ENCODE assay signal across 9 cellular contexts in the genomic region with DNA sequence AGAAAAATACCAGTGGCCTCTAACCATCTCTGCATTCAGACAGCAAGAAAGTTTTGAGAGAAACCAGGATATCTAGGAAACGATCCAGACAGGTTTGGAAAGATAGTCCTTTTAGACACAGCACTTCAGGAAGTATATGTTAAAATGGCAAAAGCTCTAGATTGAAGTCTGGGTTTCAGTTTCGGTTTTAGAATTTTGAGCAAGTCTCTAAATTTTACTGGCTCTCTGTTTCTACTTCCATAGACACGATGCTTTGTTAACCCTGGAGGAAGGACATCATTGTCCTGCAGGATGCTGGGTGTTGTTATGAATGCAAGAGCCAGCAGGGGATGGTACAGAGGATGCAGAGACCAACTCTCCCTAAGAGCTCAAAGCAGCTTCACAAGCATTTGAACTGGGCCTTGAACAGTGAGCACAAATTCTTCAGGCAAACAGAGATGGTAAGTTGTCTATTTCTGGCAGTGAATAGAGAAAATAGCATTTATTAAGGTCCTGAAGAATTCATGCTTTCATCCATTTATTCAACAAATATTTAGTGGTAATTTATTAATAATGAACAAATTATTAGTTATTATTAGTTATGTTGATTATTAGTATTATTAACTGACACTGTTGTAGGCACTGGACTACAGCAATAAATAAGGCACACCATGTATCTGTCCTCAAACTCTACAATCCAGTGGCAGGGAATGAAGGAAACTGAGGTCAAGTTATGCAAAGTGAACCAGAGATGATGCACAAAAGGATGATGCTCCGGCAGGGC.
DNase-seq lines count a peak whose midpoint lies in the region; ATAC-seq, FAIRE-seq and TF ChIP-seq lines count a peak whose summit lies in the region.
"Had no signal": no experiment of that assay in that cellular context is flagged by ENCODE, and none has a peak within 500 bp of the region (broad histone marks: within the 10 kb centered on the region; RNA-seq: fewer than 3 reads in every experiment).

No MANE protein-coding gene starts in this region.

- no peak for DNase-seq in AG09319 (ENCODE audit: extremely low read depth, low read depth)
- no peak for DNase-seq in H9
- DNase-seq in T-helper 2 cell treated with Interferon-gamma antibody and Interleukin-4, amounts not matched to agents 5 μg/mL and 100 μg/mL, for 36 hours (ENCODE audit: low spot score) = no peak
- DNase-seq in keratinocyte (ENCODE audit: low read depth, low spot score) = no peak
- no peak for DNase-seq in NCI-H2081 (lab: John Stamatoyannopoulos, UW)
- DNase-seq in amniotic stem cell (lab: John Stamatoyannopoulos, UW) = no peak
- DNase-seq in NCI-H524 treated with DMSO at 0.1 percent for 48 hours (lab: John Stamatoyannopoulos, UW) = no peak
- DNase-seq: pancreas had no signal

- no peaks in the 10 kb centered on the region for H4K20me1 ChIP-seq in H9 (ENCODE audit: control insufficient read depth, insufficient read depth, insufficient read length)
- H4K20me1 ChIP-seq in keratinocyte (ENCODE audit: control insufficient read depth, extremely low read depth, insufficient read depth, low read length) = no peaks in the 10 kb centered on the region

- no peaks in the 10 kb centered on the region for H3K9me1 ChIP-seq in keratinocyte (ENCODE audit: control insufficient read depth, extremely low read depth, insufficient read depth, low read length)

- H3K4me2 ChIP-seq in H9 (ENCODE audit: insufficient read depth, insufficient read length, low read length) (no peak overlapping the region), keratinocyte (ENCODE audit: control insufficient read depth, extremely low read depth, insufficient read depth, low read depth, low read length) (peak overlapping the region; percentile 13)

- H3K4ac ChIP-seq in H9 (ENCODE audit: low read depth, low read length) = no peak overlapping the region

- H3K9me3 Mint-ChIP-seq in H9 = no peaks in the 10 kb centered on the region
- H3K9me3 Mint-ChIP-seq in T-helper 2 cell treated with Interferon-gamma antibody and Interleukin-4, amounts not matched to agents 5 μg/mL and 100 μg/mL, for 36 hours = no peaks in the 10 kb centered on the region

- no peak overlapping the region for H2BK120ac ChIP-seq in H9 (ENCODE audit: low read depth, low read length, poor library complexity, severe bottlenecking)

- H3K4me1 ChIP-seq in H9 (ENCODE audit: insufficient read depth, low read length) (peaks cover 7% of the 10 kb centered on the region), keratinocyte (ENCODE audit: control insufficient read depth, extremely low read depth, insufficient read depth, low read length) (no peaks in the 10 kb centered on the region)
- H3K4me1 ChIP-seq: pancreas had no signal

- peak overlapping the region in 1 of 3 experiments; percentile 13; a peak in 2 of 7 replicates for H3K27ac Mint-ChIP-seq in H9
- peak overlapping the region; percentile 35 for H3K27ac Mint-ChIP-seq in T-helper 2 cell treated with Interferon-gamma antibody and Interleukin-4, amounts not matched to agents 5 μg/mL and 100 μg/mL, for 36 hours

- H3K27ac ChIP-seq in H9 (ENCODE audit: insufficient read length, low read depth, low read length) (no peak overlapping the region), keratinocyte (ENCODE audit: control insufficient read depth, insufficient read depth, low read length) (no peak overlapping the region)
- H3K27ac ChIP-seq: pancreas had no signal

- no peak overlapping the region for H3K18ac ChIP-seq in H9 (ENCODE audit: insufficient read length, low read depth, low read length)

- H3K4me1 Mint-ChIP-seq in H9 = peaks cover 35 to 46% of the 10 kb centered on the region in 2 experiments
- peaks cover 8% of the 10 kb centered on the region for H3K4me1 Mint-ChIP-seq in T-helper 2 cell treated with Interferon-gamma antibody and Interleukin-4, amounts not matched to agents 5 μg/mL and 100 μg/mL, for 36 hours (ENCODE audit: low read depth)

- FAIRE-seq in keratinocyte (lab: Jason Lieb, UNC) = no peak
- FAIRE-seq: pancreas had no signal

- no peaks in the 10 kb centered on the region for H3K27me3 Mint-ChIP-seq in H9 (ENCODE audit: low read depth)
- no peaks in the 10 kb centered on the region for H3K27me3 Mint-ChIP-seq in T-helper 2 cell treated with Interferon-gamma antibody and Interleukin-4, amounts not matched to agents 5 μg/mL and 100 μg/mL, for 36 hours (ENCODE audit: low read depth)

- no peaks in the 10 kb centered on the region for H3K36me3 ChIP-seq in keratinocyte (ENCODE audit: control insufficient read depth in 2 of 2, extremely low read depth in 1 of 2, insufficient read depth in 2 of 2, low read length in 2 of 2)
- H3K36me3 ChIP-seq: pancreas had no signal

- no peak overlapping the region for H2AFZ ChIP-seq in H9 (ENCODE audit: low read length)
- peak overlapping the region; percentile 22 for H2AFZ ChIP-seq in keratinocyte (ENCODE audit: control insufficient read depth, low read length)

- no peak overlapping the region for H4K91ac ChIP-seq in H9 (ENCODE audit: insufficient read length, low read depth, low read length)

- no peak overlapping the region for H3K56ac ChIP-seq in H9 (ENCODE audit: insufficient read length, low read depth, low read length)

- no peak overlapping the region for H3K4me3 Mint-ChIP-seq in H9
- peak overlapping the region; percentile 47 for H3K4me3 Mint-ChIP-seq in T-helper 2 cell treated with Interferon-gamma antibody and Interleukin-4, amounts not matched to agents 5 μg/mL and 100 μg/mL, for 36 hours

- dilution Hi-C loops in keratinocyte (cut with MboI; ENCODE audit: extremely low pct_ligation_motif_present, low sequenced_read_pairs) = no loop called here

- H3K9ac ChIP-seq in H9 (ENCODE audit: extremely low read depth, insufficient read length, low read length) (no peak overlapping the region), keratinocyte (ENCODE audit: control insufficient read depth, extremely low read depth, insufficient read depth, low read length) (no peak overlapping the region)

- no peak overlapping the region for H2AK5ac ChIP-seq in H9 (ENCODE audit: insufficient read length, low read length)

- H3K79me2 ChIP-seq in H9 (ENCODE audit: insufficient read depth, low read length) (no peaks in the 10 kb centered on the region), keratinocyte (ENCODE audit: control insufficient read depth, insufficient read depth, low read length) (no peaks in the 10 kb centered on the region)

- no CpG with 5 or more reads among the region's 4 CpGs for WGBS in H9 (ENCODE audit: extremely low coverage, insufficient read length, low lambda C conversion rate)

- no peak overlapping the region for H4K8ac ChIP-seq in H9 (replicated peaks; ENCODE audit: insufficient read length, low read depth, low read length)

- no peak for ATAC-seq in GM18909 (IDR thresholded peaks at IDR 0.05; ENCODE audit: poor library complexity, unreplicated experiment)
- ATAC-seq: pancreas had no signal

- no peak overlapping the region for H3K14ac ChIP-seq in H9 (ENCODE audit: insufficient read depth, low read length)

- H3T11ph ChIP-seq in H9 (ENCODE audit: low read length) = peak overlapping the region; percentile 29

- no peaks in the 10 kb centered on the region for H3K23me2 ChIP-seq in H9 (ENCODE audit: insufficient read length, low read depth, low read length, poor library complexity, severe bottlenecking)

- H4K5ac ChIP-seq in H9 (ENCODE audit: insufficient read length, low read depth, low read length) = no peak overlapping the region

- TF ChIP-seq CTCF in AG09319 (IDR thresholded peaks at IDR 0.05; ENCODE audit: low read depth, low read length) (peak; percentile 11), H9 (conservative IDR thresholded peaks at IDR 0.05) (no peak), keratinocyte (optimal IDR thresholded peaks at IDR 0.05 in 1 of 3, IDR thresholded peaks at IDR 0.05 in 1 of 3, conservative IDR thresholded peaks at IDR 0.05 in 1 of 3; ENCODE audit: extremely low read depth in 1 of 3, insufficient read depth in 2 of 3, low read length in 3 of 3) (no peak)

- H3K36me3 Mint-ChIP-seq in H9 (ENCODE audit: insufficient read depth in 1 of 3, low read depth in 3 of 3) = peaks cover 0 to 5% (median 0%) of the 10 kb centered on the region in 3 experiments; a peak in 1 of 7 replicates
- H3K36me3 Mint-ChIP-seq in T-helper 2 cell treated with Interferon-gamma antibody and Interleukin-4, amounts not matched to agents 5 μg/mL and 100 μg/mL, for 36 hours (ENCODE audit: low read depth) = no peaks in the 10 kb centered on the region

- no peak overlapping the region for H3K23ac ChIP-seq in H9 (ENCODE audit: insufficient read length, low read depth, low read length)

- H3K4me3 ChIP-seq in keratinocyte (ENCODE audit: control insufficient read depth in 2 of 3, extremely low read depth in 1 of 3, insufficient read depth in 2 of 3, low read depth in 1 of 3, low read length in 3 of 3) = no peak overlapping the region
- H3K4me3 ChIP-seq: pancreas had no signal

- H2BK12ac ChIP-seq in H9 (ENCODE audit: insufficient read length, low read depth, low read length) = no peak overlapping the region

- no peaks in the 10 kb centered on the region for H3K27me3 ChIP-seq in H9 (ENCODE audit: insufficient read depth, low read length)
- H3K27me3 ChIP-seq in keratinocyte (ENCODE audit: control insufficient read depth, extremely low read depth, insufficient read depth, low read length) = no peaks in the 10 kb centered on the region
- H3K27me3 ChIP-seq: pancreas had no signal

- no peaks in the 10 kb centered on the region for H3K79me1 ChIP-seq in H9 (ENCODE audit: insufficient read depth, low read depth, low read length, poor library complexity, severe bottlenecking)

- H2BK15ac ChIP-seq in H9 (ENCODE audit: low read depth, low read length) = no peak overlapping the region

- H3K9me3 ChIP-seq in H9 (ENCODE audit: control insufficient read depth, low read depth, low read length) (no peaks in the 10 kb centered on the region), keratinocyte (ENCODE audit: control insufficient read depth, low read depth, low read length) (no peaks in the 10 kb centered on the region)
- H3K9me3 ChIP-seq: pancreas had no signal

- H2BK20ac ChIP-seq in H9 (ENCODE audit: low read depth, low read length, poor library complexity, severe bottlenecking) = no peak overlapping the region

- H2BK5ac ChIP-seq in H9 (ENCODE audit: insufficient read length, low read length) = no peak overlapping the region
